ENCODE assay signal across 4 cellular contexts in genomic region chr14:69876848-69877306, GRCh38.
TF ChIP-seq lines count a peak whose summit lies in the region.

No MANE protein-coding gene starts in this region.

TF ChIP-seq in A549, 52 proteins besides CTCF, POLR2A, EP300 and RAD21:
- TF ChIP-seq MAX (IDR thresholded peaks at IDR 0.05) (no peak), CBX2 (IDR thresholded peaks at IDR 0.05; ENCODE audit: borderline replicate concordance, low read depth) (no peak), ATOH8 (CRISPR knock-in tag; IDR thresholded peaks at IDR 0.05; ENCODE audit: low read depth) (no peak), POLR2AphosphoS2 (conservative IDR thresholded peaks at IDR 0.05; ENCODE audit: low read length) (no peak), NPAS2 (CRISPR knock-in tag; IDR thresholded peaks at IDR 0.05; ENCODE audit: borderline replicate concordance) (no peak), CBX8 (IDR thresholded peaks at IDR 0.05) (no peak), SREBF2 (IDR thresholded peaks at IDR 0.05) (no peak), HOXA7 (CRISPR knock-in tag; IDR thresholded peaks at IDR 0.05) (no peak), MAFK (IDR thresholded peaks at IDR 0.05; ENCODE audit: partially characterized antibody) (no peak), USF2 (IDR thresholded peaks at IDR 0.05) (no peak), PBX3 (IDR thresholded peaks at IDR 0.05) (no peak), NR3C1 (IDR thresholded peaks at IDR 0.05) (no peak), MAZ (IDR thresholded peaks at IDR 0.05; ENCODE audit: borderline replicate concordance, low read depth, low read length) (no peak)
- TF ChIP-seq, protein P1, sequence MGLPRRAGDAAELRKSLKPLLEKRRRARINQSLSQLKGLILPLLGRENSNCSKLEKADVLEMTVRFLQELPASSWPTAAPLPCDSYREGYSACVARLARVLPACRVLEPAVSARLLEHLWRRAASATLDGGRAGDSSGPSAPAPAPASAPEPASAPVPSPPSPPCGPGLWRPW (IDR thresholded peaks at IDR 0.05): no peak

TF ChIP-seq in IMR-90, 13 proteins besides CTCF, POLR2A, EP300 and RAD21:
- no peak for TF ChIP-seq ELK1 (IDR thresholded peaks at IDR 0.05; ENCODE audit: borderline replicate concordance, low read depth, low read length)
- no peak for TF ChIP-seq MXI1 (IDR thresholded peaks at IDR 0.05; ENCODE audit: borderline replicate concordance, low read depth, low read length)

TF ChIP-seq in endothelial cell of umbilical vein, 7 proteins besides CTCF, POLR2A, EP300 and RAD21:
- no peak for TF ChIP-seq MAX (IDR thresholded peaks at IDR 0.05; ENCODE audit: insufficient read depth, insufficient read length)
- no peak for TF ChIP-seq EZH2 (IDR thresholded peaks at IDR 0.05; ENCODE audit: borderline replicate concordance, low read depth, low read length, severe bottlenecking)
- TF ChIP-seq GATA2 (IDR thresholded peaks at IDR 0.05; ENCODE audit: insufficient read depth, insufficient read length, low read depth, low read length): no peak
- no peak for TF ChIP-seq POLR2AphosphoS5 (IDR thresholded peaks at IDR 0.05; ENCODE audit: insufficient read depth, low read depth, low read length)
TF ChIP-seq in endothelial cell of umbilical vein: peak in this region for 0.

TF ChIP-seq in SK-N-SH, 30 proteins besides CTCF, POLR2A, EP300 and RAD21:
- TF ChIP-seq TCF12 (IDR thresholded peaks at IDR 0.05) (no peak), RCOR1 (IDR thresholded peaks at IDR 0.05; ENCODE audit: low read length) (no peak), USF2 (IDR thresholded peaks at IDR 0.05; ENCODE audit: borderline replicate concordance, low read depth, low read length) (no peak), EZH2phosphoT487 (IDR thresholded peaks at IDR 0.05; ENCODE audit: borderline replicate concordance, low read depth) (no peak), JUND (IDR thresholded peaks at IDR 0.05) (no peak), SMC3 (IDR thresholded peaks at IDR 0.05; ENCODE audit: low read depth, low read length) (no peak), IRF3 (IDR thresholded peaks at IDR 0.05; ENCODE audit: low read depth, low read length) (no peak)
